In the genomic region with DNA sequence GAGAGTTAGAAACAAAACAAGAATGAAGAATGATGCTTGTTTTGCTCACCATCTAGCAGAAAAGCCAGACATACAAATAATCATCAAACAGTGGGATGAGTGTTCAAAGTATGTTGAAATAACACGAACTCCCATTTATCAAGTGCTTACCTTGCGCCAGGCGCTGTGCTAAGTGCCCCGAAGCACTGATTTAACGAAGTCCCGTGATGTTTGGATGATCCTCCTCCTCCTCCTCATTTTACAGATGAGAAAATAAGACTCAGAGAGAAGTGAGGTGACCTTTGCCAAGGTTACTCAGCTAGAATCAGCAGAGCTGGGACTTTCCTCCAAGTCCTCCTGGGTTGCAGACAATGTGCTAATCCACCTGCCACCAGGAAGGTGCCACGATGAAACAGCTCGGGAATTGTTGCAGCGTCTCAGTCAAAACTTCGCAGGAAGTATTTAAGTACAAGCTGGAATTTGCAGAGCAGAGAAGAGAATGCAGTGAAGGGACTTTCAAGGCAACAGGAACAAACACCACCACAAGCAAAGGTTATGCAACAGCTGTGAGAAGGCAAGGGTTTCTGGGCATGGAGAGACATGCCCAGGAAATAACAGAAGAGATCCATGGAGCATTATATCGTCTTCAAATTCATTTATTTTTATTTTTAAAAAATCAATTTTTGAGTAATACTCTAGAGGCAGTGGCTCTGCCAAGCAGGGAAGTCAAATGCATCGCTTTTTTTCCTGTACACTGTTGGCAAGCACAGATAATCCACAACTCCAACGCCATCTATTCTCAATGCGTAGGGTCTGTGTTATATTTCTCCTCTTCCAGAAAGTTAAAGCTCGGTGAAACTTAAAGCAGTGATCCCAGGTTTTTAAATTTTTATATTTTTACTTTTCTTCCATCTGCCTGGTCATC, we compare ENCODE assay signal across 9 cellular contexts. TPM values are rescaled to one million over a fixed set of nuclear protein-coding genes. Genes with fewer than 3 reads are reported as not detected.
A peak's percentile ranks its signal among the peaks of the same experiment; 100 is the strongest.
DNase-seq lines count a peak whose midpoint lies in the region; ATAC-seq, FAIRE-seq and TF ChIP-seq lines count a peak whose summit lies in the region.
"Had no signal": no experiment of that assay in that cellular context is flagged by ENCODE, and none has a peak within 500 bp of the region (broad histone marks: within the 10 kb centered on the region; RNA-seq: fewer than 3 reads in every experiment).

No MANE protein-coding gene starts in this region.

- H3K4me3 ChIP-seq in GM06990 (replicated peaks; ENCODE audit: low read depth, low read length), result peak overlapping the region; percentile 24
- no peak overlapping the region for H3K4me3 ChIP-seq in endodermal cell (ENCODE audit: low read length)
- peak overlapping the region in 1 of 4 donors; percentile 9 for H3K4me3 ChIP-seq in pancreas

- H3K27ac ChIP-seq in endodermal cell (ENCODE audit: low read depth, low read length) (no peak overlapping the region), pancreas (peak overlapping the region in 3 of 4 donors; percentile 7 to 43 (median 28))

- H3K9me3 ChIP-seq in endodermal cell (ENCODE audit: control insufficient read depth, low read length) (no peaks in the 10 kb centered on the region), pancreas (no peaks in the 10 kb centered on the region)

- H3K27me3 ChIP-seq in GM06990 (replicated peaks; ENCODE audit: control insufficient read depth, insufficient read depth, low read length) (no peaks in the 10 kb centered on the region), endodermal cell (ENCODE audit: control insufficient read depth, insufficient read depth, low read length, poor library complexity, severe bottlenecking) (no peaks in the 10 kb centered on the region), pancreas (no peaks in the 10 kb centered on the region)

- H3K36me3 ChIP-seq in GM06990 (ENCODE audit: control insufficient read depth, insufficient read depth, low read length) (no peaks in the 10 kb centered on the region), endodermal cell (ENCODE audit: control insufficient read depth, insufficient read depth, low read length) (no peaks in the 10 kb centered on the region), pancreas (no peaks in the 10 kb centered on the region)

- intact Hi-C loops in pancreas (cut with DNase I), result no loop called here

- no peak for TF ChIP-seq CTCF in GM06990 (IDR thresholded peaks at IDR 0.05; ENCODE audit: insufficient read depth, low read length, poor library complexity, severe bottlenecking)
- no peak for TF ChIP-seq CTCF in endodermal cell (conservative IDR thresholded peaks at IDR 0.05)
- no peak for TF ChIP-seq CTCF in pancreas (IDR thresholded peaks at IDR 0.05)

- H3K27ac Mint-ChIP-seq in endodermal cell, result no peak overlapping the region

- H3K9me3 Mint-ChIP-seq in endodermal cell, result no peaks in the 10 kb centered on the region

- peaks cover 14% of the 10 kb centered on the region for H3K4me1 Mint-ChIP-seq in endodermal cell

- H3K4me1 ChIP-seq in endodermal cell (ENCODE audit: control insufficient read depth, insufficient read depth, low read length) (no peaks in the 10 kb centered on the region), pancreas (peaks cover 19 to 28% (median 22%) of the 10 kb centered on the region in 3 donors)

- no peak overlapping the region for H3K9ac ChIP-seq in endodermal cell (ENCODE audit: extremely low read depth, low read length, poor library complexity, severe bottlenecking)

- ATAC-seq in pancreas (peak in 3 of 4 donors; percentile 35 to 37 (median 35)), HG03025 (IDR thresholded peaks at IDR 0.05; ENCODE audit: low FRiP score, unreplicated experiment) (no peak), HG02610 (IDR thresholded peaks at IDR 0.05; ENCODE audit: unreplicated experiment) (no peak)

- no peaks in the 10 kb centered on the region for H3K36me3 Mint-ChIP-seq in endodermal cell (ENCODE audit: low read depth)

- H3K4me3 Mint-ChIP-seq in endodermal cell, result no peak overlapping the region

- 86 to 89% methylated on average over 13 to 15 of the region's 15 CpGs for WGBS in endodermal cell (ENCODE audit: insufficient coverage in 1 of 2, insufficient read length in 1 of 2), 2 experiments
- WGBS in pancreas, 2 donors, result 45 to 53% methylated on average over 15 of the region's 15 CpGs

- no peak for FAIRE-seq in pancreas (lab: Jason Lieb, UNC)
- FAIRE-seq in RCC 7860 (lab: Jason Lieb, UNC), result no peak

- DNase-seq in GM06990 (ENCODE audit: extremely low read depth, insufficient read length) (no peak), NCI-H460 (ENCODE audit: extremely low read depth, low read depth) (peak; percentile 31), endodermal cell (peak; percentile 56), pancreas (no peak), RCC 7860 (ENCODE audit: low spot score) (no peak), NCI-H2227 treated with DMSO at 0.1 percent for 48 hours (lab: John Stamatoyannopoulos, UW) (no peak)

- H3K27me3 Mint-ChIP-seq in endodermal cell (ENCODE audit: insufficient read depth), result peaks cover 1% of the 10 kb centered on the region

RNA-seq across cellular contexts. Expression of gene PRCD, which starts 11.1 kb away (rescaled TPM):
- not detected in 2 replicates for total RNA-seq in NCI-H460 (2014; rRNA removed; shearing (Covaris generic))
- not detected in 2 replicates for polyA plus RNA-seq in NCI-H460 (2014; cell fraction: nucleus; rRNA removed)
- total RNA-seq in endodermal cell (1 to 10 TPM; 3.2 to 4.8 TPM), pancreas (1 to 10 TPM in 2 of 6 donors, under 1 TPM in 4; 0.55 to 3.0 (median 0.84) TPM)
- 0.50 TPM for polyA plus RNA-seq in endodermal cell (2013, experiment 1 of 2)
- 2.2 TPM for polyA plus RNA-seq in endodermal cell (2013, experiment 2 of 2)
- polyA plus RNA-seq in pancreas, result 1 to 10 TPM; 5.2 to 7.3 TPM

RNA-seq across cellular contexts. Expression of gene CYGB, which starts 13.5 kb away (rescaled TPM):
- total RNA-seq in NCI-H460 (2014; rRNA removed; shearing (Covaris generic)), result 2.8 TPM in 2 replicates
- 5.3 and 21.1 TPM in 2 replicates for polyA plus RNA-seq in NCI-H460 (2014; cell fraction: nucleus; rRNA removed)
- total RNA-seq in endodermal cell (1 to 10 TPM; 2.0 to 3.4 TPM), pancreas (10 to 100 TPM in 1 of 6 donors, 1 to 10 TPM in 5; 2.6 to 15.7 (median 6.5) TPM)
- polyA plus RNA-seq in endodermal cell (2013, experiment 1 of 2), result 3.3 TPM
- 2.3 TPM for polyA plus RNA-seq in endodermal cell (2013, experiment 2 of 2)
- 10 to 100 TPM in 1 of 2 donors, 1 to 10 TPM in 1; 9.8 to 10.3 TPM for polyA plus RNA-seq in pancreas

RNA-seq across cellular contexts. Expression of gene ST6GALNAC2, which starts 34.7 kb away (rescaled TPM):
- total RNA-seq in NCI-H460 (2014; rRNA removed; shearing (Covaris generic)), result 1.4 and 3.1 TPM in 2 replicates
- 2.7 and 5.0 TPM in 2 replicates for polyA plus RNA-seq in NCI-H460 (2014; cell fraction: nucleus; rRNA removed)
- total RNA-seq in endodermal cell, result 10 to 100 TPM; 15.1 to 26.9 TPM
- 3.5 TPM for polyA plus RNA-seq in endodermal cell (2013, experiment 1 of 2)
- 3.6 TPM for polyA plus RNA-seq in endodermal cell (2013, experiment 2 of 2)
- 10 to 100 TPM in 1 of 6 donors, 1 to 10 TPM in 5; 5.0 to 11.4 (median 5.9) TPM for total RNA-seq in pancreas
- polyA plus RNA-seq in pancreas, result 10 to 100 TPM in 1 of 2 donors, 1 to 10 TPM in 1; 8.1 to 15.0 TPM
- total RNA-seq: OCI-LY7 had no signal

RNA-seq across cellular contexts. Expression of gene RHBDF2, which starts 49.7 kb away (rescaled TPM):
- 21.5 and 28.1 TPM in 2 replicates for total RNA-seq in NCI-H460 (2014; rRNA removed; shearing (Covaris generic))
- polyA plus RNA-seq in NCI-H460 (2014; cell fraction: nucleus; rRNA removed), result 20.2 and 27.7 TPM in 2 replicates
- 10 to 100 TPM; 28.5 to 31.1 TPM for total RNA-seq in endodermal cell
- polyA plus RNA-seq in endodermal cell (2013, experiment 1 of 2), result 6.1 TPM
- 6.0 TPM for polyA plus RNA-seq in endodermal cell (2013, experiment 2 of 2)
- total RNA-seq in pancreas, result 10 to 100 TPM; 19.0 to 50.1 (median 22.4) TPM
- 10 to 100 TPM; 18.0 to 41.8 TPM for polyA plus RNA-seq in pancreas

Comparison
In these comparisons a context has a peak if more than half of its experiments do, and no peak if none do; other contexts are left out.
1. DNase-seq: peak in NCI-H460 (single experiment) and endodermal cell (single experiment); none in GM06990 (single experiment), pancreas (0 of 6), RCC 7860 (single experiment) and NCI-H2227 treated with DMSO at 0.1 percent for 48 hours (single experiment).
2. ATAC-seq: peak in pancreas (3 of 4); none in HG03025 (single experiment) and HG02610 (single experiment).